In genomic region chr15:72511536-72511935, GRCh38 we compare ENCODE assay signal across 22 cellular contexts. TPM values are rescaled to one million over a fixed set of nuclear protein-coding genes. Genes with fewer than 3 reads are reported as not detected.
DNase-seq lines count a peak whose midpoint lies in the region; FAIRE-seq and TF ChIP-seq lines count a peak whose summit lies in the region.
"Had no signal": no experiment of that assay in that cellular context is flagged by ENCODE, and none has a peak within 500 bp of the region (broad histone marks: within the 10 kb centered on the region; RNA-seq: fewer than 3 reads in every experiment).

No MANE protein-coding gene starts in this region.

- no peak overlapping the region for H2AFZ ChIP-seq in astrocyte (ENCODE audit: low read depth, low read length)

- DNase-seq in AG08395 (ENCODE audit: low spot score) (peak; percentile 45), GM03348 (ENCODE audit: low spot score) (peak; percentile 54), astrocyte (ENCODE audit: low read depth) (peak; percentile 48), fibroblast of peridontal ligament (ENCODE audit: extremely low read depth) (peak; percentile 65), GM19239 (ENCODE audit: insufficient read length, low spot score) (no peak), Ammon's horn (ENCODE audit: low spot score) (no peak), glutamatergic neuron (no peak)
- DNase-seq in stimulated activated CD4-positive, alpha-beta T cell treated with anti-CD3 and anti-CD28 coated beads, Interleukin-12 subunit alpha, Interleukin-12 subunit beta, amount 100 ng/mL, for 4 hours, result no peak
- DNase-seq: AML-193; CD4-positive, CD25-positive, alpha-beta regulatory T cell; DMS79; MV-4-11; NCI-H1417 treated with DMSO at 0.1 percent for 48 hours; NCI-H2029; NCI-H2171; NCI-H446; NK-92 treated with Interleukin-12 subunit alpha and Interleukin-12 subunit beta, amount 100 ng/mL, for 24 hours; SHP77 treated with DMSO at 0.1 percent for 48 hours had no signal

- H3K4me3 Mint-ChIP-seq in astrocyte (ENCODE audit: unreplicated experiment) (no peak overlapping the region), glutamatergic neuron (ENCODE audit: unreplicated experiment) (no peak overlapping the region)

- H3K27me3 Mint-ChIP-seq in astrocyte (ENCODE audit: low read depth, unreplicated experiment) (no peaks in the 10 kb centered on the region), glutamatergic neuron (ENCODE audit: unreplicated experiment) (peaks cover 2% of the 10 kb centered on the region)
- H3K27me3 Mint-ChIP-seq: CD4-positive, CD25-positive, alpha-beta regulatory T cell had no signal

- no peak overlapping the region for H3K27ac Mint-ChIP-seq in astrocyte (ENCODE audit: unreplicated experiment)
- H3K27ac Mint-ChIP-seq in glutamatergic neuron (ENCODE audit: unreplicated experiment), result no peak overlapping the region

- no peaks in the 10 kb centered on the region for H3K9me3 ChIP-seq in astrocyte (ENCODE audit: insufficient read depth, low read depth, low read length)

- H3K36me3 ChIP-seq in astrocyte (ENCODE audit: insufficient read depth, low read length), result no peaks in the 10 kb centered on the region

- no peak overlapping the region for H3K4me3 ChIP-seq in astrocyte (ENCODE audit: insufficient read depth, low read depth, low read length)
- H3K4me3 ChIP-seq: GM12878, K562 had no signal

- no peaks in the 10 kb centered on the region for H3K27me3 ChIP-seq in astrocyte (ENCODE audit: insufficient read depth, low read length)

- H3K4me1 Mint-ChIP-seq in astrocyte (ENCODE audit: low read depth, unreplicated experiment) (peaks cover 19% of the 10 kb centered on the region), glutamatergic neuron (ENCODE audit: low read depth, unreplicated experiment) (peaks cover 12% of the 10 kb centered on the region)

- no peak for FAIRE-seq in astrocyte (lab: Jason Lieb, UNC)
- no peak for FAIRE-seq in GM19239 (lab: Jason Lieb, UNC)
- FAIRE-seq: A204.1, GM12878, H1 had no signal

- no peak overlapping the region for H3K9ac ChIP-seq in astrocyte (ENCODE audit: low read length)

- H3K4me2 ChIP-seq in astrocyte (ENCODE audit: low read length), result no peak overlapping the region

- TF ChIP-seq CTCF in astrocyte (IDR thresholded peaks at IDR 0.05; ENCODE audit: insufficient read depth, low read depth, low read length), result no peak
- no peak for TF ChIP-seq CTCF in glutamatergic neuron (IDR thresholded peaks at IDR 0.05; ENCODE audit: partially characterized antibody, unreplicated experiment)

- no peak overlapping the region for H3K27ac ChIP-seq in astrocyte (ENCODE audit: low read depth, low read length)

- peaks cover 4% of the 10 kb centered on the region for H3K36me3 Mint-ChIP-seq in astrocyte (ENCODE audit: low read depth, unreplicated experiment)
- no peaks in the 10 kb centered on the region for H3K36me3 Mint-ChIP-seq in glutamatergic neuron (ENCODE audit: unreplicated experiment)

- peaks cover 93% of the 10 kb centered on the region for H4K20me1 ChIP-seq in astrocyte (ENCODE audit: insufficient read depth, low read length)

- H3K4me1 ChIP-seq in astrocyte (ENCODE audit: insufficient read depth, low read length), result no peaks in the 10 kb centered on the region

- no peaks in the 10 kb centered on the region for H3K9me3 Mint-ChIP-seq in astrocyte (ENCODE audit: unreplicated experiment)
- H3K9me3 Mint-ChIP-seq in glutamatergic neuron (ENCODE audit: unreplicated experiment), result peaks cover 3% of the 10 kb centered on the region
- H3K9me3 Mint-ChIP-seq: CD4-positive, CD25-positive, alpha-beta regulatory T cell had no signal

- H3K79me2 ChIP-seq in astrocyte (ENCODE audit: insufficient read depth, low read length), result peaks cover 97% of the 10 kb centered on the region

RNA-seq across cellular contexts. Expression of gene ARIH1, which starts 37.4 kb away (rescaled TPM):
- total RNA-seq in astrocyte (199 and 212 TPM in 2 replicates), glutamatergic neuron (ENCODE audit: unreplicated experiment) (291 TPM)

Comparison
In these comparisons a context has a peak if more than half of its experiments do, and no peak if none do; other contexts are left out.
1. DNase-seq: peak in AG08395 (single experiment), GM03348 (single experiment), astrocyte (single experiment) and fibroblast of peridontal ligament (single experiment); none in GM19239 (single experiment), Ammon's horn (single experiment), glutamatergic neuron (single experiment) and stimulated activated CD4-positive, alpha-beta T cell treated with anti-CD3 and anti-CD28 coated beads, Interleukin-12 subunit alpha, Interleukin-12 subunit beta, amount 100 ng/mL, for 4 hours (single experiment).